11 cellular contexts compared by ENCODE assay signal in genomic region chr6:453152-453551, GRCh38.
DNase-seq lines count a peak whose midpoint lies in the region; ATAC-seq and TF ChIP-seq lines count a peak whose summit lies in the region.
"Had no signal": no experiment of that assay in that cellular context is flagged by ENCODE, and none has a peak within 500 bp of the region (broad histone marks: within the 10 kb centered on the region; RNA-seq: fewer than 3 reads in every experiment).

No MANE protein-coding gene starts in this region.

- peaks cover 7% of the 10 kb centered on the region for H3K9me3 Mint-ChIP-seq in activated naive CD8-positive, alpha-beta T cell treated with anti-CD3 and anti-CD28 coated beads, Interleukin-2, amount 10 ng/mL, durations not matched to agents 7 days and 5 days
- peaks cover 13% of the 10 kb centered on the region for H3K9me3 Mint-ChIP-seq in activated naive CD8-positive, alpha-beta T cell treated with anti-CD3 and anti-CD28 coated beads for 36 hours

- no peak for TF ChIP-seq CTCF in upper lobe of right lung (IDR thresholded peaks at IDR 0.05)
- no peak for TF ChIP-seq CTCF in BE2C (IDR thresholded peaks at IDR 0.05; ENCODE audit: low read depth, low read length)

- no peak overlapping the region for H3K27ac Mint-ChIP-seq in activated naive CD8-positive, alpha-beta T cell treated with anti-CD3 and anti-CD28 coated beads, Interleukin-2, amount 10 ng/mL, durations not matched to agents 7 days and 5 days
- no peak overlapping the region for H3K27ac Mint-ChIP-seq in activated naive CD8-positive, alpha-beta T cell treated with anti-CD3 and anti-CD28 coated beads for 36 hours
- H3K27ac Mint-ChIP-seq: activated CD8-positive, alpha-beta T cell treated with anti-CD3 and anti-CD28 coated beads for 36 hours had no signal

- DNase-seq in activated naive CD8-positive, alpha-beta T cell treated with anti-CD3 and anti-CD28 coated beads, Interleukin-2, amount 10 ng/mL, durations not matched to agents 7 days and 5 days = peak; percentile 22
- no peak for DNase-seq in activated naive CD8-positive, alpha-beta T cell treated with anti-CD3 and anti-CD28 coated beads for 36 hours
- peak; percentile 56 for DNase-seq in fibroblast of gingiva (ENCODE audit: low read depth)
- DNase-seq in middle frontal gyrus (ENCODE audit: extremely low spot score, low spot score) = peak; percentile 34
- DNase-seq in upper lobe of right lung = peak; percentile 64
- no peak for DNase-seq in AML-193 (lab: John Stamatoyannopoulos, UW)
- DNase-seq in BE2C = no peak
- DNase-seq: activated CD8-positive, alpha-beta T cell treated with anti-CD3 and anti-CD28 coated beads for 36 hours; lower lobe of right lung; NCI-H748 treated with DMSO at 0.1 percent for 48 hours had no signal

- no peak overlapping the region for H3K27ac ChIP-seq in upper lobe of right lung
- H3K27ac ChIP-seq: lower lobe of right lung had no signal

- no peak overlapping the region for H3K4me3 Mint-ChIP-seq in activated naive CD8-positive, alpha-beta T cell treated with anti-CD3 and anti-CD28 coated beads, Interleukin-2, amount 10 ng/mL, durations not matched to agents 7 days and 5 days
- no peak overlapping the region for H3K4me3 Mint-ChIP-seq in activated naive CD8-positive, alpha-beta T cell treated with anti-CD3 and anti-CD28 coated beads for 36 hours
- H3K4me3 Mint-ChIP-seq: activated CD8-positive, alpha-beta T cell treated with anti-CD3 and anti-CD28 coated beads for 36 hours had no signal

- H3K36me3 Mint-ChIP-seq in activated naive CD8-positive, alpha-beta T cell treated with anti-CD3 and anti-CD28 coated beads, Interleukin-2, amount 10 ng/mL, durations not matched to agents 7 days and 5 days = peaks cover 13% of the 10 kb centered on the region
- peaks cover 22% of the 10 kb centered on the region for H3K36me3 Mint-ChIP-seq in activated naive CD8-positive, alpha-beta T cell treated with anti-CD3 and anti-CD28 coated beads for 36 hours

- H3K4me1 ChIP-seq in upper lobe of right lung (no peaks in the 10 kb centered on the region), BE2C (no peaks in the 10 kb centered on the region)
- H3K4me1 ChIP-seq: lower lobe of right lung had no signal

- no peaks in the 10 kb centered on the region for H3K27me3 ChIP-seq in upper lobe of right lung
- H3K27me3 ChIP-seq in BE2C = peaks cover 17% of the 10 kb centered on the region

- no peak for ATAC-seq in activated naive CD8-positive, alpha-beta T cell treated with anti-CD3 and anti-CD28 coated beads, Interleukin-2, amount 10 ng/mL, durations not matched to agents 7 days and 5 days (ENCODE audit: low read depth)
- ATAC-seq in upper lobe of right lung (peak; percentile 40), HG02884 (IDR thresholded peaks at IDR 0.05; ENCODE audit: unreplicated experiment) (no peak)
- ATAC-seq: activated CD8-positive, alpha-beta T cell treated with anti-CD3 and anti-CD28 coated beads for 36 hours had no signal

- H3K9me3 ChIP-seq in upper lobe of right lung (no peaks in the 10 kb centered on the region), BE2C (no peaks in the 10 kb centered on the region; the same call in 1 of the 2 replicates)
- H3K9me3 ChIP-seq: lower lobe of right lung had no signal

- H3K4me3 ChIP-seq in upper lobe of right lung = no peak overlapping the region
- H3K4me3 ChIP-seq in BE2C (ENCODE audit: low read depth, low read length) = no peak overlapping the region
- H3K4me3 ChIP-seq: lower lobe of right lung had no signal

- no peaks in the 10 kb centered on the region for H3K27me3 Mint-ChIP-seq in activated naive CD8-positive, alpha-beta T cell treated with anti-CD3 and anti-CD28 coated beads, Interleukin-2, amount 10 ng/mL, durations not matched to agents 7 days and 5 days
- no peaks in the 10 kb centered on the region for H3K27me3 Mint-ChIP-seq in activated naive CD8-positive, alpha-beta T cell treated with anti-CD3 and anti-CD28 coated beads for 36 hours
- H3K27me3 Mint-ChIP-seq: activated CD8-positive, alpha-beta T cell treated with anti-CD3 and anti-CD28 coated beads for 36 hours had no signal

- H3K36me3 ChIP-seq in upper lobe of right lung (no peaks in the 10 kb centered on the region), BE2C (no peaks in the 10 kb centered on the region)
- H3K36me3 ChIP-seq: lower lobe of right lung had no signal

- H3K4me1 Mint-ChIP-seq in activated naive CD8-positive, alpha-beta T cell treated with anti-CD3 and anti-CD28 coated beads, Interleukin-2, amount 10 ng/mL, durations not matched to agents 7 days and 5 days = peaks cover 21% of the 10 kb centered on the region
- peaks cover 37% of the 10 kb centered on the region for H3K4me1 Mint-ChIP-seq in activated naive CD8-positive, alpha-beta T cell treated with anti-CD3 and anti-CD28 coated beads for 36 hours

- intact Hi-C loops in upper lobe of right lung (cut with DNase I) = no loop called here

- POLR2A ChIA-PET in activated naive CD8-positive, alpha-beta T cell treated with anti-CD3 and anti-CD28 coated beads, Interleukin-2, amount 10 ng/mL, durations not matched to agents 7 days and 5 days (lab: Charles Lee) = no interaction called here

Comparison
In these comparisons a context has a peak if more than half of its experiments do, and no peak if none do; other contexts are left out.
1. DNase-seq: peak in activated naive CD8-positive, alpha-beta T cell treated with anti-CD3 and anti-CD28 coated beads, Interleukin-2, amount 10 ng/mL, durations not matched to agents 7 days and 5 days (single experiment), fibroblast of gingiva (single experiment), middle frontal gyrus (single experiment) and upper lobe of right lung (single experiment); none in activated naive CD8-positive, alpha-beta T cell treated with anti-CD3 and anti-CD28 coated beads for 36 hours (single experiment), AML-193 (0 of 2) and BE2C (single experiment).